ENCODE assay signal across 1 cellular context in the genomic region with DNA sequence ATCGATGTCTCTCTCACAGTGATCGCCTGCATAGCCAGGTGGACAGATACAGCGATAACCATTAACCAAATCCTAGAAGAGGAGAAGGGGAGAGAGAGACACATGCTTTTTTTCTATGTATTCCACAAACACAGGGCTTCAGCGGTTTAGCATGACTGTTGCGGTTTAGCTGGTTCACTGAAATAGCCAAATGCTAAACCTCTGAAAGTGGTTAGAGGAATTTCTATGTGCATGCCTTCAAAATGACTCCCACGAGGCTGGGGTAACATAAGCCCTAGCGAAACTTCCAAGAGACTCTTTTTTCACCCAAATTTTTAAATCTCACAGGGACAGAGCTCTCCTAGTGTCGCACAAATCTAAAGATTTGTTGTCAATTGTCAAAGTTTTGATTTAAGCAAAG.
TF ChIP-seq lines count a peak whose summit lies in the region.

No MANE protein-coding gene starts in this region.

TF ChIP-seq in GM23338, 12 proteins besides CTCF, POLR2A, EP300 and RAD21 (continued from another document):
- TF ChIP-seq, protein P1, sequence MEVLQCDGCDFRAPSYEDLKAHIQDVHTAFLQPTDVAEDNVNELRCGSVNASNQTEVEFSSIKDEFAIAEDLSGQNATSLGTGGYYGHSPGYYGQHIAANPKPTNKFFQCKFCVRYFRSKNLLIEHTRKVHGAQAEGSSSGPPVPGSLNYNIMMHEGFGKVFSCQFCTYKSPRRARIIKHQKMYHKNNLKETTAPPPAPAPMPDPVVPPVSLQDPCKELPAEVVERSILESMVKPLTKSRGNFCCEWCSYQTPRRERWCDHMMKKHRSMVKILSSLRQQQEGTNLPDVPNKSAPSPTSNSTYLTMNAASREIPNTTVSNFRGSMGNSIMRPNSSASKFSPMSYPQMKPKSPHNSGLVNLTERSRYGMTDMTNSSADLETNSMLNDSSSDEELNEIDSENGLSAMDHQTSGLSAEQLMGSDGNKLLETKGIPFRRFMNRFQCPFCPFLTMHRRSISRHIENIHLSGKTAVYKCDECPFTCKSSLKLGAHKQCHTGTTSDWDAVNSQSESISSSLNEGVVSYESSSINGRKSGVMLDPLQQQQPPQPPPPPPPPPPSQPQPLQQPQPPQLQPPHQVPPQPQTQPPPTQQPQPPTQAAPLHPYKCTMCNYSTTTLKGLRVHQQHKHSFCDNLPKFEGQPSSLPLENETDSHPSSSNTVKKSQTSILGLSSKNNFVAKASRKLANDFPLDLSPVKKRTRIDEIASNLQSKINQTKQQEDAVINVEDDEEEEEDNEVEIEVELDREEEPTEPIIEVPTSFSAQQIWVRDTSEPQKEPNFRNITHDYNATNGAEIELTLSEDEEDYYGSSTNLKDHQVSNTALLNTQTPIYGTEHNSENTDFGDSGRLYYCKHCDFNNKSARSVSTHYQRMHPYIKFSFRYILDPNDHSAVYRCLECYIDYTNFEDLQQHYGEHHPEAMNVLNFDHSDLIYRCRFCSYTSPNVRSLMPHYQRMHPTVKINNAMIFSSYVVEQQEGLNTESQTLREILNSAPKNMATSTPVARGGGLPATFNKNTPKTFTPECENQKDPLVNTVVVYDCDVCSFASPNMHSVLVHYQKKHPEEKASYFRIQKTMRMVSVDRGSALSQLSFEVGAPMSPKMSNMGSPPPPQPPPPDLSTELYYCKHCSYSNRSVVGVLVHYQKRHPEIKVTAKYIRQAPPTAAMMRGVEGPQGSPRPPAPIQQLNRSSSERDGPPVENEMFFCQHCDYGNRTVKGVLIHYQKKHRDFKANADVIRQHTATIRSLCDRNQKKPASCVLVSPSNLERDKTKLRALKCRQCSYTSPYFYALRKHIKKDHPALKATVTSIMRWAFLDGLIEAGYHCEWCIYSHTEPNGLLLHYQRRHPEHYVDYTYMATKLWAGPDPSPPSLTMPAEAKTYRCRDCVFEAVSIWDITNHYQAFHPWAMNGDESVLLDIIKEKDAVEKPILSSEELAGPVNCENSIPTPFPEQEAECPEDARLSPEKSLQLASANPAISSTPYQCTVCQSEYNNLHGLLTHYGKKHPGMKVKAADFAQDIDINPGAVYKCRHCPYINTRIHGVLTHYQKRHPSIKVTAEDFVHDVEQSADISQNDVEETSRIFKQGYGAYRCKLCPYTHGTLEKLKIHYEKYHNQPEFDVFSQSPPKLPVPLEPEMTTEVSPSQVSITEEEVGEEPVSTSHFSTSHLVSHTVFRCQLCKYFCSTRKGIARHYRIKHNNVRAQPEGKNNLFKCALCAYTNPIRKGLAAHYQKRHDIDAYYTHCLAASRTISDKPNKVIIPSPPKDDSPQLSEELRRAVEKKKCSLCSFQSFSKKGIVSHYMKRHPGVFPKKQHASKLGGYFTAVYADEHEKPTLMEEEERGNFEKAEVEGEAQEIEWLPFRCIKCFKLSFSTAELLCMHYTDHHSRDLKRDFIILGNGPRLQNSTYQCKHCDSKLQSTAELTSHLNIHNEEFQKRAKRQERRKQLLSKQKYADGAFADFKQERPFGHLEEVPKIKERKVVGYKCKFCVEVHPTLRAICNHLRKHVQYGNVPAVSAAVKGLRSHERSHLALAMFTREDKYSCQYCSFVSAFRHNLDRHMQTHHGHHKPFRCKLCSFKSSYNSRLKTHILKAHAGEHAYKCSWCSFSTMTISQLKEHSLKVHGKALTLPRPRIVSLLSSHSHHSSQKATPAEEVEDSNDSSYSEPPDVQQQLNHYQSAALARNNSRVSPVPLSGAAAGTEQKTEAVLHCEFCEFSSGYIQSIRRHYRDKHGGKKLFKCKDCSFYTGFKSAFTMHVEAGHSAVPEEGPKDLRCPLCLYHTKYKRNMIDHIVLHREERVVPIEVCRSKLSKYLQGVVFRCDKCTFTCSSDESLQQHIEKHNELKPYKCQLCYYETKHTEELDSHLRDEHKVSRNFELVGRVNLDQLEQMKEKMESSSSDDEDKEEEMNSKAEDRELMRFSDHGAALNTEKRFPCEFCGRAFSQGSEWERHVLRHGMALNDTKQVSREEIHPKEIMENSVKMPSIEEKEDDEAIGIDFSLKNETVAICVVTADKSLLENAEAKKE (CRISPR knock-in tag; IDR thresholded peaks at IDR 0.05): no peak
- TF ChIP-seq EZH2 (IDR thresholded peaks at IDR 0.05; ENCODE audit: low read depth, unreplicated experiment) (no peak), CREB1 (CRISPR knock-in tag; IDR thresholded peaks at IDR 0.05; ENCODE audit: low read depth) (no peak), STAT1 (IDR thresholded peaks at IDR 0.05; ENCODE audit: unreplicated experiment) (no peak), NANOG (IDR thresholded peaks at IDR 0.05; ENCODE audit: borderline replicate concordance) (no peak), ZNF331 (CRISPR knock-in tag; IDR thresholded peaks at IDR 0.05; ENCODE audit: low read depth) (no peak), JUNB (IDR thresholded peaks at IDR 0.05; ENCODE audit: unreplicated experiment) (no peak), ZNF114 (CRISPR knock-in tag; IDR thresholded peaks at IDR 0.05) (no peak)
